In the genomic region with DNA sequence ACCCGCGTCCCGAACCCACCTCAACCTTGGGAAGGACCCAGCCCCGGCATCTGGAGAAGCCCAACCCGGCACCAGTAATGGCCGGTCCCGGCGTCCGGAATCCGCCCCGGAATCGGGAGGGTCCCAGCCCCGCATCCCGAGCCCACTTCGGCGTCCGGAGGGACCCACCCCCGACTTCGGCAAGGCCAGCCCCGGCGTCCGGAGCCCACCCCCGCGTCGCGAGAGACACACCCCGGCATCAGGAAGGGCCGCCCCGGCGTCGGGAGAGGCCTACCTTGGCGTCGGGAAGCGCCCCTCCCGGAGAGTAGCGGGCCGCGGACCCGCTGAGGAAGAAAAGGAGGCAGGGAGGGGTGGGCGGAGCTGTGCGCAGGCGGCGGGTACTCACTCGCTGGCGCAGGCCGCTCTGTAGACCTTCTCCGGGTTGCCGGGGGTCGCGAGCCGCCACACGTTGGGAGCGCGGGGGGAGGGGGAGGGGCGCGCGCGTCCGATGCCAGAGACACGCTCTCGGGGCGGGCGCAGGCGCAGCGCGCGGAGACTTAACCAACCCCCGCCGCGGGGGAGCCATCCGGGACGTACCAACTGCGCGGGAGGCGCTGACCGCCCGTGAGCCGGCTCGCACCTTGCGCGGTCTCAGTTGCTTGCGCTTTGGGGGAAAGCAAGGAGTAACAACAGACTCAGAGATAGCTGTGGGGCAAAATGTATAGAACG, we compare ENCODE assay signal across 8 cellular contexts. TPM values are rescaled to one million over a fixed set of nuclear protein-coding genes. Genes with fewer than 3 reads are reported as not detected.
DNase-seq lines count a peak whose midpoint lies in the region; ATAC-seq and TF ChIP-seq lines count a peak whose summit lies in the region.

UIMC1 (minus strand) TSS at position 515 of the 708 bp plus-strand sequence. CDS start 24,164 bp downstream, outside the sequence.

- peak; percentile 91 for DNase-seq in GM13977 (ENCODE audit: low spot score)
- DNase-seq in NCI-H1694 treated with DMSO at 0.1 percent for 48 hours (lab: John Stamatoyannopoulos, UW) = peak; percentile 78
- DNase-seq in T-helper 2 cell = peak; percentile 83 to 95 (median 86)
- peak; percentile 95 for DNase-seq in left ventricle myocardium superior
- peak; percentile 84 for DNase-seq in prostate gland (ENCODE audit: low spot score)
- peak; percentile 93 for DNase-seq in ureter (ENCODE audit: low spot score)

- H3K27ac ChIP-seq in angular gyrus (ENCODE audit: low read depth, low read length) = peak within 1 kb of the TSS; percentile 53
- peak within 1 kb of the TSS; percentile 90 to 91 for H3K27ac ChIP-seq in prostate gland

- peak within 1 kb of the TSS; percentile 95 for H3K4me3 ChIP-seq in prostate gland

- no peaks in the 10 kb centered on the region for H3K9me3 ChIP-seq in prostate gland

- H3K36me3 ChIP-seq in prostate gland = no peaks in the 10 kb centered on the region

- intact Hi-C loops in left ventricle myocardium superior (cut with micrococcal nuclease) = no loop called here
- intact Hi-C loops in prostate gland (cut with DNase I) = no loop called here

- TF ChIP-seq CTCF in GM13977 (IDR thresholded peaks at IDR 0.05; ENCODE audit: extremely low read depth, insufficient read depth, missing control alignments) (no peak), prostate gland (IDR thresholded peaks at IDR 0.05) (peak in 1 of 4 experiments; percentile 16)

- no peaks in the 10 kb centered on the region for H3K4me1 ChIP-seq in prostate gland (replicated peaks)

- H3K27me3 ChIP-seq in prostate gland (replicated peaks; ENCODE audit: insufficient read depth) = no peaks in the 10 kb centered on the region

- under 1% methylated on average over 26 of the region's 83 CpGs for WGBS in prostate gland

- in situ Hi-C loops in GM13977 (cut with MboI; ENCODE audit: low pct_unique_long_range_greater_than_20kb, low sequenced_read_pairs, unreplicated experiment) = no loop called here

- peak; percentile 79 for ATAC-seq in HG02884 (IDR thresholded peaks at IDR 0.05; ENCODE audit: unreplicated experiment)
- ATAC-seq in left ventricle myocardium superior = peak; percentile 93

- peak; percentile 28 for TF ChIP-seq POLR2A in prostate gland (IDR thresholded peaks at IDR 0.05)

RNA-seq across cellular contexts. Expression of gene UIMC1, which starts in this region (rescaled TPM):
- 32.9 TPM for total RNA-seq in left ventricle myocardium superior
- 10 to 100 TPM; 29.3 to 38.3 TPM for total RNA-seq in prostate gland
- total RNA-seq in ureter = 52.5 TPM

Comparison
In these comparisons a context has a peak if more than half of its experiments do, and no peak if none do; other contexts are left out.
1. Peak in every context shown above with its lines: DNase-seq, ATAC-seq, H3K4me3 ChIP-seq and H3K27ac ChIP-seq.